In genomic region chr18:13437801-13438506, GRCh38 we compare ENCODE assay signal across 10 cellular contexts.
DNase-seq lines count a peak whose midpoint lies in the region; ATAC-seq, FAIRE-seq and TF ChIP-seq lines count a peak whose summit lies in the region.
"Had no signal": no experiment of that assay in that cellular context is flagged by ENCODE, and none has a peak within 500 bp of the region (broad histone marks: within the 10 kb centered on the region; RNA-seq: fewer than 3 reads in every experiment).

No MANE protein-coding gene starts in this region.

- H3K27ac ChIP-seq in liver (ENCODE audit: low read depth in 1 of 2, low read length in 2 of 2) (peak overlapping the region; percentile 49 to 74), HepG2 (ENCODE audit: extremely low read length, insufficient read depth, low read length) (no peak overlapping the region), hepatocyte (no peak overlapping the region)

- no peak for ATAC-seq in HepG2

- BruUV-seq in HepG2 (replicated peaks; lab: Mats Ljungman, UMichigan): no TSS peak

- H3K79me2 ChIP-seq in HepG2 (ENCODE audit: insufficient read depth, low read length): no peaks in the 10 kb centered on the region
- no peaks in the 10 kb centered on the region for H3K79me2 ChIP-seq in hepatocyte

- no peaks in the 10 kb centered on the region for H3K9me3 Mint-ChIP-seq in activated T-helper 1 cell treated with anti-CD3 and anti-CD28 coated beads, Interleukin-12 subunit alpha, Interleukin-12 subunit beta, Interleukin-2, Interleukin-4 antibody, amounts not matched to agents 30 ng/mL and 10 ng/mL and 1 ng/mL, durations not matched to agents 14 hours and 24 hours and 36 hours
- no peaks in the 10 kb centered on the region for H3K9me3 Mint-ChIP-seq in nephron
- H3K9me3 Mint-ChIP-seq: immature natural killer cell had no signal

- no peaks in the 10 kb centered on the region for H3K9me2 ChIP-seq in hepatocyte (replicated peaks; ENCODE audit: insufficient read depth)

- H3K9me3 ChIP-seq in liver (ENCODE audit: control insufficient read depth in 4 of 4, low read length in 3 of 4) (no peaks in the 10 kb centered on the region), HepG2 (ENCODE audit: low read length) (no peaks in the 10 kb centered on the region), hepatocyte (ENCODE audit: low read depth) (no peaks in the 10 kb centered on the region)

- TF ChIP-seq RAD21 in liver (IDR thresholded peaks at IDR 0.05) (no peak), HepG2 (CRISPR knock-in tag; IDR thresholded peaks at IDR 0.05) (no peak)

- POLR2A ChIA-PET in HepG2 (lab: Yijun Ruan, JAX): no interaction called here

- H3K4me3 Mint-ChIP-seq in activated T-helper 1 cell treated with anti-CD3 and anti-CD28 coated beads, Interleukin-12 subunit alpha, Interleukin-12 subunit beta, Interleukin-2, Interleukin-4 antibody, amounts not matched to agents 30 ng/mL and 10 ng/mL and 1 ng/mL, durations not matched to agents 14 hours and 24 hours and 36 hours: peak overlapping the region; percentile 53
- no peak overlapping the region for H3K4me3 Mint-ChIP-seq in nephron

- H3K4me1 ChIP-seq in liver (ENCODE audit: control insufficient read depth in 4 of 4, insufficient read depth in 4 of 4, low read length in 3 of 4): peaks cover 9 to 37% (median 29%) of the 10 kb centered on the region in 4 donors
- peaks cover 20% of the 10 kb centered on the region for H3K4me1 ChIP-seq in HepG2 (ENCODE audit: insufficient read depth, low read length)
- H3K4me1 ChIP-seq in hepatocyte (ENCODE audit: insufficient read depth): no peaks in the 10 kb centered on the region

- intact Hi-C loops in HepG2 (cut with micrococcal nuclease; ENCODE audit: unreplicated experiment): no loop called here
- intact Hi-C loops in activated T-helper 1 cell treated with anti-CD3 and anti-CD28 coated beads, Interleukin-12 subunit alpha, Interleukin-12 subunit beta, Interleukin-2, Interleukin-4 antibody, amounts not matched to agents 30 ng/mL and 10 ng/mL and 1 ng/mL, durations not matched to agents 14 hours and 24 hours and 36 hours (cut with micrococcal nuclease): loop anchor here (1.0 to 5.0 kb wide), 8 partner anchors 15 to 222 kb away; no protein-coding TSS in a partner anchor

- no peak overlapping the region for H3K4me3 ChIP-seq in liver (ENCODE audit: low read depth in 1 of 3, low read length in 3 of 3)
- no peak overlapping the region for H3K4me3 ChIP-seq in HepG2 (replicated peaks in 1 of 3; ENCODE audit: insufficient read depth in 1 of 3, low read depth in 2 of 3, low read length in 3 of 3)
- H3K4me3 ChIP-seq in hepatocyte: no peak overlapping the region

- H3K9ac ChIP-seq in liver (ENCODE audit: low read depth in 1 of 2, low read length in 2 of 2) (no peak overlapping the region), HepG2 (ENCODE audit: insufficient read depth, low read depth, low read length) (no peak overlapping the region)

- no peak for DNase-seq in HepG2 (ENCODE audit: low spot score)
- DNase-seq in activated T-helper 1 cell treated with anti-CD3 and anti-CD28 coated beads, Interleukin-12 subunit alpha, Interleukin-12 subunit beta, Interleukin-2, Interleukin-4 antibody, amounts not matched to agents 30 ng/mL and 10 ng/mL and 1 ng/mL, durations not matched to agents 14 hours and 24 hours and 36 hours (ENCODE audit: low spot score): peak; percentile 48
- no peak for DNase-seq in NCI-H1092 treated with DMSO at 0.1 percent for 48 hours (lab: John Stamatoyannopoulos, UW)
- DNase-seq in NCI-H128 (lab: John Stamatoyannopoulos, UW; ENCODE audit: unreplicated experiment): no peak
- no peak for DNase-seq in hepatocyte (ENCODE audit: low spot score)
- no peak for DNase-seq in OCI-M2 (lab: John Stamatoyannopoulos, UW; ENCODE audit: unreplicated experiment)
- DNase-seq: immature natural killer cell, retina had no signal

- no peak for TF ChIP-seq EP300 in HepG2 (IDR thresholded peaks at IDR 0.05; ENCODE audit: low read depth in 2 of 2, low read length in 2 of 2)
- TF ChIP-seq EP300 in HepG2 (CRISPR knock-in tag; IDR thresholded peaks at IDR 0.05; ENCODE audit: borderline replicate concordance): no peak

- TF ChIP-seq POLR2A in HepG2 (IDR thresholded peaks at IDR 0.05; ENCODE audit: insufficient read depth in 1 of 2, low read depth in 2 of 2, low read length in 2 of 2): no peak

- H4K20me1 ChIP-seq in HepG2 (ENCODE audit: insufficient read depth, low read length): no peaks in the 10 kb centered on the region
- H4K20me1 ChIP-seq in hepatocyte (ENCODE audit: insufficient read depth, poor library complexity, severe bottlenecking): no peaks in the 10 kb centered on the region

- TF ChIP-seq CTCF in liver (IDR thresholded peaks at IDR 0.05; ENCODE audit: low read depth, low read length, missing input control) (no peak), HepG2 (CRISPR knock-in tag; IDR thresholded peaks at IDR 0.05) (no peak), nephron (IDR thresholded peaks at IDR 0.05; ENCODE audit: unreplicated experiment in 3 of 3) (no peak), hepatocyte (IDR thresholded peaks at IDR 0.05; ENCODE audit: poor library complexity) (no peak)

- no peak overlapping the region for H3K4me2 ChIP-seq in HepG2 (ENCODE audit: low read depth, low read length)
- H3K4me2 ChIP-seq in hepatocyte: no peak overlapping the region

- H2AFZ ChIP-seq in HepG2 (ENCODE audit: low read length): no peak overlapping the region
- H2AFZ ChIP-seq in hepatocyte: no peak overlapping the region

- H3K27me3 ChIP-seq in liver (ENCODE audit: control insufficient read depth in 4 of 4, insufficient read depth in 4 of 4, low read length in 3 of 4) (no peaks in the 10 kb centered on the region), HepG2 (ENCODE audit: control insufficient read depth in 1 of 2, insufficient read depth in 2 of 2, low read length in 2 of 2) (no peaks in the 10 kb centered on the region), hepatocyte (no peaks in the 10 kb centered on the region)

- in situ Hi-C loops in HepG2 (cut with HindIII; ENCODE audit: extremely low pct_ligation_motif_present, low pct_unique_long_range_greater_than_20kb): no loop called here

- WGBS in liver: 83% methylated on average over 17 of the region's 17 CpGs
- 91% methylated on average over 16 of the region's 17 CpGs for WGBS in HepG2 (ENCODE audit: low lambda C conversion rate)
- WGBS in hepatocyte (ENCODE audit: low lambda C conversion rate, missing lambda C conversion rate): 88% methylated on average over 17 of the region's 17 CpGs

- H3K27ac Mint-ChIP-seq in activated T-helper 1 cell treated with anti-CD3 and anti-CD28 coated beads, Interleukin-12 subunit alpha, Interleukin-12 subunit beta, Interleukin-2, Interleukin-4 antibody, amounts not matched to agents 30 ng/mL and 10 ng/mL and 1 ng/mL, durations not matched to agents 14 hours and 24 hours and 36 hours: peak overlapping the region; percentile 91
- peak overlapping the region in 2 of 3 experiments; percentile 40 to 75 for H3K27ac Mint-ChIP-seq in nephron

- CTCF ChIA-PET in HepG2 (lab: Yijun Ruan, JAX; ENCODE audit: low intra/inter-chr PET ratio, low total read pairs): no interaction called here

- H3K36me3 ChIP-seq in liver (ENCODE audit: control insufficient read depth in 4 of 4, insufficient read depth in 3 of 4, low read depth in 1 of 4, low read length in 3 of 4): no peaks in the 10 kb centered on the region
- H3K36me3 ChIP-seq in HepG2 (replicated peaks in 1 of 2; ENCODE audit: control insufficient read depth in 1 of 2, insufficient read depth in 2 of 2, low read length in 2 of 2): peaks cover 0 to 5% of the 10 kb centered on the region in 2 experiments; a peak in 1 of 5 replicates
- no peaks in the 10 kb centered on the region for H3K36me3 ChIP-seq in hepatocyte (replicated peaks; ENCODE audit: insufficient read depth, low read depth)

- H3K36me3 Mint-ChIP-seq in activated T-helper 1 cell treated with anti-CD3 and anti-CD28 coated beads, Interleukin-12 subunit alpha, Interleukin-12 subunit beta, Interleukin-2, Interleukin-4 antibody, amounts not matched to agents 30 ng/mL and 10 ng/mL and 1 ng/mL, durations not matched to agents 14 hours and 24 hours and 36 hours (ENCODE audit: low read depth): no peaks in the 10 kb centered on the region
- H3K36me3 Mint-ChIP-seq in nephron (ENCODE audit: low read depth): no peaks in the 10 kb centered on the region
- H3K36me3 Mint-ChIP-seq: immature natural killer cell had no signal

- H3K4me1 Mint-ChIP-seq in activated T-helper 1 cell treated with anti-CD3 and anti-CD28 coated beads, Interleukin-12 subunit alpha, Interleukin-12 subunit beta, Interleukin-2, Interleukin-4 antibody, amounts not matched to agents 30 ng/mL and 10 ng/mL and 1 ng/mL, durations not matched to agents 14 hours and 24 hours and 36 hours (ENCODE audit: low read depth): peaks cover 77% of the 10 kb centered on the region
- peaks cover 38% of the 10 kb centered on the region for H3K4me1 Mint-ChIP-seq in nephron

- H3K27me3 Mint-ChIP-seq in activated T-helper 1 cell treated with anti-CD3 and anti-CD28 coated beads, Interleukin-12 subunit alpha, Interleukin-12 subunit beta, Interleukin-2, Interleukin-4 antibody, amounts not matched to agents 30 ng/mL and 10 ng/mL and 1 ng/mL, durations not matched to agents 14 hours and 24 hours and 36 hours (ENCODE audit: insufficient read depth): no peaks in the 10 kb centered on the region
- H3K27me3 Mint-ChIP-seq in nephron (ENCODE audit: low read depth): peaks cover 3% of the 10 kb centered on the region

- FAIRE-seq in HepG2 (lab: Jason Lieb, UNC): no peak

TF ChIP-seq in liver, 16 proteins besides CTCF, POLR2A, EP300 and RAD21 (continues in another document):
- TF ChIP-seq MAX (IDR thresholded peaks at IDR 0.05) (no peak), JUND (IDR thresholded peaks at IDR 0.05) (no peak)

TF ChIP-seq in HepG2, 621 proteins besides CTCF, POLR2A, EP300 and RAD21 (continues in another document):
- no peak for TF ChIP-seq STAT5B (CRISPR knock-in tag; IDR thresholded peaks at IDR 0.05)
- no peak for TF ChIP-seq ZNF430 (CRISPR knock-in tag; IDR thresholded peaks at IDR 0.05)
- TF ChIP-seq, protein P1, sequence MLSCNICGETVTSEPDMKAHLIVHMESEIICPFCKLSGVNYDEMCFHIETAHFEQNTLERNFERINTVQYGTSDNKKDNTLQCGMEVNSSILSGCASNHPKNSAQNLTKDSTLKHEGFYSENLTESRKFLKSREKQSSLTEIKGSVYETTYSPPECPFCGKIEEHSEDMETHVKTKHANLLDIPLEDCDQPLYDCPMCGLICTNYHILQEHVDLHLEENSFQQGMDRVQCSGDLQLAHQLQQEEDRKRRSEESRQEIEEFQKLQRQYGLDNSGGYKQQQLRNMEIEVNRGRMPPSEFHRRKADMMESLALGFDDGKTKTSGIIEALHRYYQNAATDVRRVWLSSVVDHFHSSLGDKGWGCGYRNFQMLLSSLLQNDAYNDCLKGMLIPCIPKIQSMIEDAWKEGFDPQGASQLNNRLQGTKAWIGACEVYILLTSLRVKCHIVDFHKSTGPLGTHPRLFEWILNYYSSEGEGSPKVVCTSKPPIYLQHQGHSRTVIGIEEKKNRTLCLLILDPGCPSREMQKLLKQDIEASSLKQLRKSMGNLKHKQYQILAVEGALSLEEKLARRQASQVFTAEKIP (CRISPR knock-in tag; IDR thresholded peaks at IDR 0.05; ENCODE audit: borderline replicate concordance): no peak
- no peak for TF ChIP-seq ZNF441 (CRISPR knock-in tag; IDR thresholded peaks at IDR 0.05; ENCODE audit: borderline replicate concordance)
- no peak for TF ChIP-seq ZMYM4 (CRISPR knock-in tag; IDR thresholded peaks at IDR 0.05)

Comparison
In these comparisons a context has a peak if more than half of its experiments do, and no peak if none do; other contexts are left out.
1. H3K27ac ChIP-seq: peak in liver (2 of 2); none in HepG2 (single experiment) and hepatocyte (single experiment).